ENCODE assay signal across 8 cellular contexts in genomic region chr4:89158884-89159503, GRCh38. TPM values are rescaled to one million over a fixed set of nuclear protein-coding genes. Genes with fewer than 3 reads are reported as not detected.
DNase-seq lines count a peak whose midpoint lies in the region; ATAC-seq and TF ChIP-seq lines count a peak whose summit lies in the region.

No MANE protein-coding gene starts in this region.

- H3K79me2 ChIP-seq in KMS-11 (ENCODE audit: insufficient read depth, low read depth), result no peaks in the 10 kb centered on the region

- DNase-seq in SK-N-DZ (ENCODE audit: low spot score), result peak; percentile 33
- DNase-seq in fibroblast of the aortic adventitia (ENCODE audit: low read depth), result peak; percentile 70
- no peak for DNase-seq in ovary

- H3K36me3 ChIP-seq in KMS-11 (ENCODE audit: insufficient read depth) (no peaks in the 10 kb centered on the region), ovary (no peaks in the 10 kb centered on the region)

- no peak overlapping the region for H3K27ac ChIP-seq in C4-2B
- H3K27ac ChIP-seq in KMS-11, result no peak overlapping the region
- H3K27ac ChIP-seq in ovary, result no peak overlapping the region

- peaks cover 13% of the 10 kb centered on the region for H3K4me1 ChIP-seq in KMS-11 (ENCODE audit: low read depth, poor library complexity, severe bottlenecking)
- no peaks in the 10 kb centered on the region for H3K4me1 ChIP-seq in ovary (ENCODE audit: insufficient read depth)

- H3K4me3 ChIP-seq in KMS-11 (IDR thresholded peaks at IDR 0.05; ENCODE audit: insufficient read depth, low read depth, low read length), result no peak overlapping the region
- H3K4me3 ChIP-seq in fibroblast of the aortic adventitia (ENCODE audit: low read depth, low read length), result no peak overlapping the region
- no peak overlapping the region for H3K4me3 ChIP-seq in ovary

- no peaks in the 10 kb centered on the region for H3K27me3 ChIP-seq in KMS-11 (ENCODE audit: insufficient read depth, low read depth)
- no peaks in the 10 kb centered on the region for H3K27me3 ChIP-seq in ovary

- peak overlapping the region; percentile 41 for H2AFZ ChIP-seq in KMS-11 (ENCODE audit: low read depth)

- TF ChIP-seq CTCF in C4-2B (conservative IDR thresholded peaks at IDR 0.05), result peak; percentile 84
- peak; percentile 89 for TF ChIP-seq CTCF in KMS-11 (conservative IDR thresholded peaks at IDR 0.05; ENCODE audit: low read depth, low read length)
- peak; percentile 78 for TF ChIP-seq CTCF in fibroblast of the aortic adventitia (IDR thresholded peaks at IDR 0.05; ENCODE audit: insufficient read depth, low read length)
- TF ChIP-seq CTCF in ovary (IDR thresholded peaks at IDR 0.05), result peak; percentile 36 to 45 (median 42)

- no peaks in the 10 kb centered on the region for H3K9me3 ChIP-seq in ovary

- no peak overlapping the region for H3K9ac ChIP-seq in KMS-11

- H3K4me2 ChIP-seq in KMS-11, result no peak overlapping the region

- TF ChIP-seq EP300 in ovary (IDR thresholded peaks at IDR 0.05), result no peak

- no peak for TF ChIP-seq POLR2A in ovary (IDR thresholded peaks at IDR 0.05)

- no peaks in the 10 kb centered on the region for H4K20me1 ChIP-seq in KMS-11 (ENCODE audit: insufficient read depth)

- intact Hi-C loops in ovary (cut with DNase I), result no loop called here

- WGBS in ovary, 3 donors, result 1 to 4% (median 3%) methylated on average over 2 of the region's 2 CpGs

- ATAC-seq in GM18519 (IDR thresholded peaks at IDR 0.05; ENCODE audit: low FRiP score, unreplicated experiment) (peak; percentile 68), HG03135 (IDR thresholded peaks at IDR 0.05; ENCODE audit: unreplicated experiment) (no peak), HG03045 (IDR thresholded peaks at IDR 0.05; ENCODE audit: unreplicated experiment) (no peak)

RNA-seq across cellular contexts. Expression of gene TIGD2, which starts 47.7 kb away (rescaled TPM):
- polyA plus RNA-seq in SK-N-DZ (2014; cell fraction: cytosol; rRNA removed), result 6.2 and 7.1 TPM in 2 replicates
- polyA plus RNA-seq in SK-N-DZ (2014; cell fraction: nucleus; rRNA removed), result 3.1 and 3.4 TPM in 2 replicates
- total RNA-seq in fibroblast of the aortic adventitia (ENCODE audit: low replicate concordance) (7.0 and 10.1 TPM in 2 replicates), ovary (1 to 10 TPM; 1.5 to 4.0 (median 2.4) TPM)
- polyA plus RNA-seq in ovary, result 1 to 10 TPM; 1.8 to 4.0 TPM

Comparison
In these comparisons a context has a peak if more than half of its experiments do, and no peak if none do; other contexts are left out.
1. DNase-seq: peak in SK-N-DZ (single experiment) and fibroblast of the aortic adventitia (single experiment); none in ovary (0 of 5).
2. Peak in every context shown above with its lines, with median percentiles within 50 percentile points of each other: CTCF ChIP-seq.